Comparison of ENCODE assay signal across 1 cellular context in the genomic region with DNA sequence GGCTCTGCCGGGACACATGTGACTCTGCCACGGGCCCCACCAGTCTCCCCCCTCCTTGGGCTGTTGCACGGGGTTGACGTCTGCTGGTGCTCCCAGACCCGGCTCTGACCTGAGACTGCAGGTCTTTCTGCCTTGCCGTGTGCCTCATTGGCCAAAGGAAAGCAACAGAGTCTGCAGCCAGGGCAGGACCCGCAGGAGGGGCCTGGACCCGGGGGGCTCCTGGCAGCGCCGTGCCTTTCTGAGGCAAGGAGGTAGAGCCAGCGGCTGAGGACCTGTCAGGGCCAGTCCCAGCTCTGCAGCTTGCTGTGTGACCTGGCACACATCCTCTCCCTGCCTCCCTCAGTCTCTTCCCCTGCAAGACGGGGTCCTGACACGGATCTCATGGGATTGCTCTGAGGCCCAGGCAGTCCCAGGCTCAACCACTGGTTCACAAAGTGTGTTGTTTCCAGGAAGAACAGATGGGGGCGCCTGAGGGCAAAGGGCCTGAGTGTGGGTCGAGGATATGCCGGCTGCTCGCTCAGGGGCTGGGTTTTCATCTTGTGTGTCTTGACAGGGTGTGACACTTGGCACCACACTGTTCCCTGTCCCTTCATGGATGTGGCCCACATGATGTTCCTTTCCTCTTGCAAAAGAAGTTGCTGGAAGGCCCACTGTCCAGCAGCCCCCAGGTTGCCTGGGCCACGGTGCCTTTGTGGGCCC.
TF ChIP-seq lines count a peak whose summit lies in the region.

No MANE protein-coding gene starts in this region.

TF ChIP-seq in IMR-90, 13 proteins besides CTCF, POLR2A, EP300 and RAD21:
- TF ChIP-seq SMC3 (IDR thresholded peaks at IDR 0.05; ENCODE audit: low read depth, low read length) (peak; percentile 23; the same call in 1 of the 2 replicates), FOS (IDR thresholded peaks at IDR 0.05; ENCODE audit: low read depth, low read length) (no peak)
